Comparison of ENCODE assay signal across 9 cellular contexts in the genomic region with DNA sequence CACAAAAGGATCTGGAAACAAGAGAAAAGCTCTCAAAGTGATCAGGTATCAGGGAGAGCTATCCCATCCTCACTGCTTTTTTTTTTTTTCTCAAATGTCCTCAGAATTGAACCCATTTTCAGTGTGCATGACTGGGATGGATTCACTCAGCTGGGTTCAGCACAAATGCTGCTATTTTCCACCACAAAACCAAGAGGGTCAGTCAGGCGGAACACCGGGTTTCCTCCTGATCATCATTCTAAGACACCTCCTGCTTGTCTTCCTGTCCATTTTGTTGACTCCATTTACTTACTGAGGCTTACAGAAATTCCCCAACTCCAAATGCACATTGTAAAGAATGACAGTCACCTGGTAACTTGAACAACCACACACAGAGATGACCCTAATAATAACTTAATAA. TPM values are rescaled to one million over a fixed set of nuclear protein-coding genes. Genes with fewer than 3 reads are reported as not detected.
DNase-seq lines count a peak whose midpoint lies in the region; ATAC-seq and TF ChIP-seq lines count a peak whose summit lies in the region.
"Had no signal": no experiment of that assay in that cellular context is flagged by ENCODE, and none has a peak within 500 bp of the region (broad histone marks: within the 10 kb centered on the region; RNA-seq: fewer than 3 reads in every experiment).

No MANE protein-coding gene starts in this region.

- H3K27me3 ChIP-seq in dorsolateral prefrontal cortex (no peaks in the 10 kb centered on the region), suprapubic skin (no peaks in the 10 kb centered on the region), testis (no peaks in the 10 kb centered on the region)
- H3K27me3 ChIP-seq: brain microvascular endothelial cell had no signal

- 90% methylated on average over 2 of the region's 2 CpGs for WGBS in suprapubic skin
- 79 to 94% methylated on average over 2 of the region's 2 CpGs for WGBS in testis, 2 donors

- ATAC-seq in GM19467 (IDR thresholded peaks at IDR 0.05; ENCODE audit: unreplicated experiment) (peak; percentile 71), HG03097 (IDR thresholded peaks at IDR 0.05; ENCODE audit: low FRiP score, unreplicated experiment) (peak; percentile 64)

- no peak for TF ChIP-seq POLR2A in suprapubic skin (IDR thresholded peaks at IDR 0.05)
- no peak for TF ChIP-seq POLR2A in testis (IDR thresholded peaks at IDR 0.05)

- TF ChIP-seq CTCF in dorsolateral prefrontal cortex (IDR thresholded peaks at IDR 0.05 in 54 of 56, conservative IDR thresholded peaks at IDR 0.05 in 2 of 56; ENCODE audit: low read depth in 1 of 56, partially characterized antibody in 56 of 56): no peak
- TF ChIP-seq CTCF in suprapubic skin (IDR thresholded peaks at IDR 0.05): no peak
- no peak for TF ChIP-seq CTCF in testis (IDR thresholded peaks at IDR 0.05)

- H3K27ac ChIP-seq in dorsolateral prefrontal cortex (peak overlapping the region in 56 of 59 donors; percentile 8 to 84 (median 68)), suprapubic skin (peak overlapping the region; percentile 67), testis (peak overlapping the region in 1 of 2 donors; percentile 30)

- H3K4me3 ChIP-seq in dorsolateral prefrontal cortex: no peak overlapping the region
- H3K4me3 ChIP-seq in suprapubic skin: no peak overlapping the region
- H3K4me3 ChIP-seq in testis: no peak overlapping the region

- TF ChIP-seq EP300 in suprapubic skin (IDR thresholded peaks at IDR 0.05): no peak

- no peaks in the 10 kb centered on the region for H3K9me3 ChIP-seq in suprapubic skin
- no peaks in the 10 kb centered on the region for H3K9me3 ChIP-seq in testis

- DNase-seq in dorsolateral prefrontal cortex (no peak), suprapubic skin (ENCODE audit: low spot score in 2 of 2) (no peak), testis (no peak), T-helper 2 cell (no peak)
- DNase-seq in activated CD4-positive, CD25-positive, alpha-beta regulatory T cell treated with anti-CD3 and anti-CD28 coated beads, Interleukin-2, amount 50 U/mL, for 72 hours: no peak
- DNase-seq: HCEC 1CT had no signal

- intact Hi-C loops in dorsolateral prefrontal cortex (cut with DNase I) (loop anchor here in 1 of 2 donors (5.0 kb wide), 1 partner anchor 97 kb away; no protein-coding TSS in a partner anchor), testis (cut with DNase I; ENCODE audit: low total_unique reads) (no loop called here)

- H3K36me3 ChIP-seq in suprapubic skin (no peaks in the 10 kb centered on the region), testis (ENCODE audit: low read depth, missing control alignments) (no peaks in the 10 kb centered on the region)
- H3K36me3 ChIP-seq: brain microvascular endothelial cell had no signal

- H3K4me1 ChIP-seq in suprapubic skin (peaks cover 38% of the 10 kb centered on the region), testis (peaks cover 10% of the 10 kb centered on the region)

RNA-seq across cellular contexts. Expression of a gene that starts 39.9 kb away (rescaled TPM):
- total RNA-seq in dorsolateral prefrontal cortex (100 to 1,000 TPM in 99 of 120 experiments, 10 to 100 TPM in 21; 53.2 to 194 (median 131) TPM), suprapubic skin (1 to 10 TPM; 1.8 to 4.0 (median 3.7) TPM), testis (1 to 10 TPM; 2.6 to 4.1 TPM)
- 4.8 TPM for polyA plus RNA-seq in testis (ENCODE audit: insufficient read depth, low read depth, low replicate concordance)

Comparison
In these comparisons a context has a peak if more than half of its experiments do, and no peak if none do; other contexts are left out.
1. RNA of a gene that starts 39.9 kb away (total RNA-seq): 53.2 to 194 TPM in dorsolateral prefrontal cortex; 2.6 to 4.1 TPM in testis and 1.8 to 4.0 TPM in suprapubic skin; every median in the first group is over 10 times any median in the second.